Comparison of ENCODE assay signal across 1 cellular context in genomic region chr9:121836382-121836885, GRCh38.
TF ChIP-seq lines count a peak whose summit lies in the region.

No MANE protein-coding gene starts in this region.

TF ChIP-seq in H1, 55 proteins besides CTCF, POLR2A, EP300 and RAD21:
- TF ChIP-seq MAFK (IDR thresholded peaks at IDR 0.05; ENCODE audit: low read depth, low read length) (no peak), SRF (IDR thresholded peaks at IDR 0.05; ENCODE audit: low read depth, low read length) (no peak), KDM1A (IDR thresholded peaks at IDR 0.05; ENCODE audit: borderline replicate concordance, low read length) (no peak), YY1 (IDR thresholded peaks at IDR 0.05; ENCODE audit: low read depth, low read length) (no peak), BRCA1 (IDR thresholded peaks at IDR 0.05; ENCODE audit: low read depth, low read length) (no peak), CHD2 (IDR thresholded peaks at IDR 0.05; ENCODE audit: low read length) (no peak), ASH2L (IDR thresholded peaks at IDR 0.05; ENCODE audit: low read length) (no peak)
TF ChIP-seq in H1: peak in this region for 0.
